Comparison of ENCODE assay signal across 18 cellular contexts in genomic region chr4:7983296-7983695, GRCh38.
"Had no signal": no experiment of that assay in that cellular context is flagged by ENCODE, and none has a peak within 500 bp of the region (broad histone marks: within the 10 kb centered on the region; RNA-seq: fewer than 3 reads in every experiment).

No MANE protein-coding gene starts in this region.

- ATAC-seq: effector memory CD8-positive, alpha-beta T cell; left lobe of liver; naive thymus-derived CD8-positive, alpha-beta T cell; sciatic nerve; stimulated activated effector memory CD8-positive, alpha-beta T cell treated with anti-CD3 and anti-CD28 coated beads, Interleukin-12 subunit alpha, Interleukin-12 subunit beta, amount 100 ng/mL, for 72 hours had no signal

- H3K4me1 ChIP-seq: prostate gland had no signal

- H3K9me3 ChIP-seq: esophagus squamous epithelium, prostate gland, right atrium auricular region, stomach, thyroid gland had no signal

- H3K36me3 ChIP-seq: esophagus squamous epithelium, prostate gland, right atrium auricular region, stomach, thyroid gland had no signal

- H3K27ac ChIP-seq: esophagus squamous epithelium, prostate gland, right atrium auricular region, stomach, thyroid gland had no signal

- H3K4me3 ChIP-seq: esophagus squamous epithelium, lung, prostate gland, right atrium auricular region, stomach, thyroid gland had no signal

- DNase-seq: central memory CD4-positive, alpha-beta T cell; dermis blood vessel endothelial cell; effector memory CD8-positive, alpha-beta T cell; erythroblast; esophagus squamous epithelium; head of caudate nucleus; stimulated activated CD4-positive, alpha-beta T cell treated with anti-CD3 and anti-CD28 coated beads, Interleukin-2, amount 100 ng/mL, for 24 hours; stimulated activated CD4-positive, alpha-beta T cell treated with anti-CD3 and anti-CD28 coated beads, Interleukin-4, amount 100 ng/mL, for 24 hours; stimulated activated naive CD4-positive, alpha-beta T cell treated with Interleukin-2 at 50 U/mL for 16 hours; stomach; thyroid gland had no signal

- H3K27me3 ChIP-seq: right atrium auricular region, stomach, thyroid gland had no signal
